8 cellular contexts compared by ENCODE assay signal in genomic region chr7:117072620-117073118, GRCh38.
A peak's percentile ranks its signal among the peaks of the same experiment; 100 is the strongest.
DNase-seq lines count a peak whose midpoint lies in the region; ATAC-seq and TF ChIP-seq lines count a peak whose summit lies in the region.

No MANE protein-coding gene starts in this region.

- no peak overlapping the region for H3K4me3 Mint-ChIP-seq in progenitor cell of endocrine pancreas (ENCODE audit: low read depth)
- H3K4me3 Mint-ChIP-seq in Caco-2 (ENCODE audit: unreplicated experiment): no peak overlapping the region

- H3K4me3 ChIP-seq in fibroblast of mammary gland (ENCODE audit: control insufficient read depth, low read depth, low read length) (no peak overlapping the region), Caco-2 (ENCODE audit: low read depth, low read length) (no peak overlapping the region)

- H3K9me3 Mint-ChIP-seq in progenitor cell of endocrine pancreas (ENCODE audit: low read depth): peaks cover 5% of the 10 kb centered on the region
- H3K9me3 Mint-ChIP-seq in Caco-2 (ENCODE audit: unreplicated experiment): no peaks in the 10 kb centered on the region

- CTCF ChIA-PET in Caco-2 (lab: Charles Lee): no interaction called here

- H3K27ac Mint-ChIP-seq in progenitor cell of endocrine pancreas (peak overlapping the region; percentile 1), Caco-2 (ENCODE audit: unreplicated experiment) (no peak overlapping the region)

- DNase-seq in NCI-H446 (lab: John Stamatoyannopoulos, UW): peak; percentile 87 to 90
- DNase-seq in fibroblast of mammary gland (ENCODE audit: low read depth): peak; percentile 80
- no peak for DNase-seq in progenitor cell of endocrine pancreas (ENCODE audit: low spot score, unreplicated experiment)
- no peak for DNase-seq in activated CD4-positive, alpha-beta T cell treated with anti-CD3 and anti-CD28 coated beads for 4 hours
- DNase-seq in HPDE6-E6E7 (ENCODE audit: extremely low spot score): no peak
- DNase-seq in Caco-2: no peak

- H3K36me3 ChIP-seq in Caco-2 (ENCODE audit: control insufficient read depth, insufficient read depth, low read length): no peaks in the 10 kb centered on the region

- BruUV-seq in Caco-2 (replicated peaks; lab: Mats Ljungman, UMichigan): no TSS peak

- intact Hi-C loops in Caco-2 (cut with micrococcal nuclease; ENCODE audit: unreplicated experiment): no loop called here

- H3K4me1 Mint-ChIP-seq in progenitor cell of endocrine pancreas (ENCODE audit: low read depth) (peaks cover 36% of the 10 kb centered on the region), Caco-2 (ENCODE audit: low read depth, unreplicated experiment) (peaks cover 6% of the 10 kb centered on the region)

- H3K27me3 Mint-ChIP-seq in progenitor cell of endocrine pancreas (no peaks in the 10 kb centered on the region), Caco-2 (ENCODE audit: insufficient read depth, unreplicated experiment) (no peaks in the 10 kb centered on the region)

- H3K36me3 Mint-ChIP-seq in progenitor cell of endocrine pancreas (ENCODE audit: insufficient read depth): peaks cover 9% of the 10 kb centered on the region
- H3K36me3 Mint-ChIP-seq in Caco-2 (ENCODE audit: insufficient read depth, unreplicated experiment): peaks cover 5% of the 10 kb centered on the region

- ATAC-seq in GM18909 (IDR thresholded peaks at IDR 0.05; ENCODE audit: poor library complexity, unreplicated experiment): peak; percentile 37
- ATAC-seq in GM19463 (IDR thresholded peaks at IDR 0.05; ENCODE audit: unreplicated experiment): no peak

- POLR2A ChIA-PET in Caco-2 (lab: Charles Lee): no interaction called here

- no peaks in the 10 kb centered on the region for H3K27me3 ChIP-seq in Caco-2 (replicated peaks; ENCODE audit: control insufficient read depth, insufficient read depth, low read length)

- no peak for TF ChIP-seq CTCF in fibroblast of mammary gland (conservative IDR thresholded peaks at IDR 0.05; ENCODE audit: control insufficient read depth, insufficient read depth, low read depth, low read length)
- no peak for TF ChIP-seq CTCF in progenitor cell of endocrine pancreas (IDR thresholded peaks at IDR 0.05; ENCODE audit: unreplicated experiment)
- no peak for TF ChIP-seq CTCF in Caco-2 (IDR thresholded peaks at IDR 0.05; ENCODE audit: insufficient read depth in 1 of 2, low read depth in 1 of 2, low read length in 1 of 2, severe bottlenecking in 1 of 2, unreplicated experiment in 1 of 2)

- peaks cover 10% of the 10 kb centered on the region for H3K4me1 ChIP-seq in Caco-2

- no peaks in the 10 kb centered on the region for H3K9me3 ChIP-seq in Caco-2

Comparison
In these comparisons a context has a peak if more than half of its experiments do, and no peak if none do; other contexts are left out.
1. DNase-seq: peak in NCI-H446 (2 of 2) and fibroblast of mammary gland (single experiment); none in progenitor cell of endocrine pancreas (single experiment), activated CD4-positive, alpha-beta T cell treated with anti-CD3 and anti-CD28 coated beads for 4 hours (0 of 2), HPDE6-E6E7 (single experiment) and Caco-2 (0 of 2).